In genomic region chr11:94312339-94312738, GRCh38 we compare ENCODE assay signal across 10 cellular contexts. TPM values are rescaled to one million over a fixed set of nuclear protein-coding genes. Genes with fewer than 3 reads are reported as not detected.
"Had no signal": no experiment of that assay in that cellular context is flagged by ENCODE, and none has a peak within 500 bp of the region (broad histone marks: within the 10 kb centered on the region; RNA-seq: fewer than 3 reads in every experiment).

No MANE protein-coding gene starts in this region.

- H3K27ac Mint-ChIP-seq: HFFc6 had no signal

- H3K27ac ChIP-seq: HL-60 had no signal

- FAIRE-seq: HepG2 had no signal

- ATAC-seq: HCT116, HepG2 had no signal

- H3K36me3 ChIP-seq: HAP-1 had no signal

- H3K9me3 Mint-ChIP-seq: HFFc6, IgD-negative memory B cell had no signal

- H3K4me3 ChIP-seq: HAP-1 had no signal

- DNase-seq: GOT3, H7, HFFc6, KBM-7 had no signal

- H3K4me1 ChIP-seq: HAP-1 had no signal

- H3K4me3 Mint-ChIP-seq: HFFc6, IgD-negative memory B cell had no signal

- H3K9me3 ChIP-seq: HAP-1 had no signal

- H3K4me1 Mint-ChIP-seq: IgD-negative memory B cell had no signal

RNA-seq across cellular contexts. Expression of gene IZUMO1R, which starts 8.0 kb away (rescaled TPM):
- total RNA-seq: H4, H7, HepG2 had no signal
- polyA plus RNA-seq: HepG2, IgD-negative memory B cell had no signal
